11 cellular contexts compared by ENCODE assay signal in genomic region chr13:33757713-33758112, GRCh38.
DNase-seq lines count a peak whose midpoint lies in the region; ATAC-seq lines count a peak whose summit lies in the region.
"Had no signal": no experiment of that assay in that cellular context is flagged by ENCODE, and none has a peak within 500 bp of the region (broad histone marks: within the 10 kb centered on the region; RNA-seq: fewer than 3 reads in every experiment).

No MANE protein-coding gene starts in this region.

- DNase-seq in medulla oblongata (ENCODE audit: extremely low spot score) (peak; percentile 74), Kasumi-1 (lab: John Stamatoyannopoulos, UW) (no peak), foreskin melanocyte (no peak), DMS153 (lab: John Stamatoyannopoulos, UW) (no peak)
- DNase-seq in activated CD4-positive, CD25-positive, alpha-beta regulatory T cell treated with anti-CD3 and anti-CD28 coated beads, Interleukin-2, amount 50 U/mL, for 72 hours = no peak
- DNase-seq: activated T-cell treated with anti-CD3 and anti-CD28 coated beads for 4 hours, midbrain, PC-9 had no signal

- peak; percentile 74 for ATAC-seq in GM18873 (IDR thresholded peaks at IDR 0.05; ENCODE audit: low FRiP score, unreplicated experiment)
- ATAC-seq in HG02623 (IDR thresholded peaks at IDR 0.05; ENCODE audit: unreplicated experiment) = peak; percentile 69
- ATAC-seq in HG03442 (IDR thresholded peaks at IDR 0.05; ENCODE audit: unreplicated experiment) = peak; percentile 78
